Comparison of ENCODE assay signal across 16 cellular contexts in genomic region chr14:36866867-36867266, GRCh38.
A peak's percentile ranks its signal among the peaks of the same experiment; 100 is the strongest.
DNase-seq lines count a peak whose midpoint lies in the region; ATAC-seq and TF ChIP-seq lines count a peak whose summit lies in the region.
"Had no signal": no experiment of that assay in that cellular context is flagged by ENCODE, and none has a peak within 500 bp of the region (broad histone marks: within the 10 kb centered on the region; RNA-seq: fewer than 3 reads in every experiment).

No MANE protein-coding gene starts in this region.

- DNase-seq in iPS-NIHi7 (ENCODE audit: extremely low spot score) (no peak), activated gamma-delta T cell treated with Interleukin-2 at 50 U/mL for 16 hours (no peak), T-helper 9 cell (no peak)
- DNase-seq in central memory CD4-positive, alpha-beta T cell: no peak
- DNase-seq: COR-L47; left ventricle myocardium inferior; natural killer cell; NCI-H2029; NK-92 treated with Interleukin-12 subunit alpha and Interleukin-12 subunit beta, amount 100 ng/mL, for 24 hours; stimulated activated CD4-positive, alpha-beta T cell treated with anti-CD3 and anti-CD28 coated beads, Interleukin-4, amount 100 ng/mL, for 1 hour; stimulated activated naive CD4-positive, alpha-beta T cell; uterus had no signal

- TF ChIP-seq POLR2A in GM18505 (IDR thresholded peaks at IDR 0.05; ENCODE audit: borderline replicate concordance, extremely low read depth, insufficient read depth, insufficient read length): no peak

- peak; percentile 85 for ATAC-seq in GM18505 (IDR thresholded peaks at IDR 0.05; ENCODE audit: unreplicated experiment)
- ATAC-seq in GM21367 (IDR thresholded peaks at IDR 0.05; ENCODE audit: unreplicated experiment): peak; percentile 71
- ATAC-seq in HG02885 (IDR thresholded peaks at IDR 0.05; ENCODE audit: poor library complexity, unreplicated experiment): peak; percentile 84
- ATAC-seq in HG03558 (IDR thresholded peaks at IDR 0.05; ENCODE audit: extremely low read depth, unreplicated experiment): peak; percentile 48
- ATAC-seq: natural killer cell had no signal
